ENCODE assay signal across 30 cellular contexts in genomic region chr2:101574622-101575021, GRCh38.
"Had no signal": no experiment of that assay in that cellular context is flagged by ENCODE, and none has a peak within 500 bp of the region (broad histone marks: within the 10 kb centered on the region; RNA-seq: fewer than 3 reads in every experiment).

No MANE protein-coding gene starts in this region.

- H3K36me3 Mint-ChIP-seq: activated naive CD8-positive, alpha-beta T cell; stimulated activated memory B cell treated with anti-CD40 and anti-IgM and Interleukin-4, amounts not matched to agents 10 μg/mL and 1 μg/mL and 100 μg/mL, for 72 hours had no signal

- H3K9me3 ChIP-seq: body of pancreas, esophagus squamous epithelium, heart right ventricle, left lung, psoas muscle, sigmoid colon, upper lobe of left lung, vagina had no signal

- H3K9ac ChIP-seq: parathyroid adenoma had no signal

- H3K9me3 Mint-ChIP-seq: activated CD8-positive, alpha-beta T cell treated with anti-CD3 and anti-CD28 coated beads for 36 hours; stimulated activated memory B cell treated with anti-CD40 and anti-IgM and Interleukin-4, amounts not matched to agents 10 μg/mL and 1 μg/mL and 100 μg/mL, for 72 hours; stimulated activated naive CD8-positive, alpha-beta T cell treated with anti-CD3 and anti-CD28 coated beads, Interleukin-15, amount 100 ng/mL, for 72 hours had no signal

- DNase-seq: activated CD4-positive, alpha-beta T cell treated with anti-CD3 and anti-CD28 coated beads for 48 hours; activated CD8-positive, alpha-beta T cell treated with anti-CD3 and anti-CD28 coated beads for 36 hours; activated T-cell treated with anti-CD3 and anti-CD28 coated beads, Interleukin-2, amount 50 U/mL, for 4 hours; aorta; body of pancreas; esophagus squamous epithelium; foreskin melanocyte; heart right ventricle; left lung; naive B cell; nephron progenitor cell; psoas muscle; sigmoid colon; small intestine; stimulated activated CD4-positive, alpha-beta T cell treated with anti-CD3 and anti-CD28 coated beads, Interleukin-4, amount 100 ng/mL, for 24 hours; stimulated activated CD8-positive, alpha-beta memory T cell treated with anti-CD3 and anti-CD28 coated beads, Interleukin-4, amount 100 ng/mL, for 48 hours; stimulated activated naive CD8-positive, alpha-beta T cell treated with anti-CD3 and anti-CD28 coated beads, Interleukin-15, amount 100 ng/mL, for 72 hours; substantia nigra; T-helper 1 cell; T-helper 9 cell; upper lobe of left lung had no signal

- H3K4me1 ChIP-seq: body of pancreas, esophagus squamous epithelium, left lung, parathyroid adenoma, psoas muscle had no signal

- H3K27me3 Mint-ChIP-seq: activated CD8-positive, alpha-beta T cell treated with anti-CD3 and anti-CD28 coated beads for 36 hours; activated naive CD8-positive, alpha-beta T cell; activated T-helper 17 cell treated with anti-CD3 and anti-CD28 coated beads, Interleukin-2, amount 50 U/mL, for 72 hours; stimulated activated memory B cell treated with anti-CD40 and anti-IgM and Interleukin-4, amounts not matched to agents 10 μg/mL and 1 μg/mL and 100 μg/mL, for 72 hours; stimulated activated naive CD8-positive, alpha-beta T cell treated with anti-CD3 and anti-CD28 coated beads, Interleukin-15, amount 100 ng/mL, for 72 hours had no signal

- H3K36me3 ChIP-seq: esophagus squamous epithelium, heart right ventricle, left lung, sigmoid colon, upper lobe of left lung, vagina had no signal

- H3K27ac Mint-ChIP-seq: activated CD8-positive, alpha-beta T cell treated with anti-CD3 and anti-CD28 coated beads for 36 hours; activated naive CD8-positive, alpha-beta T cell; activated T-helper 17 cell treated with anti-CD3 and anti-CD28 coated beads, Interleukin-2, amount 50 U/mL, for 72 hours; nephron progenitor cell; stimulated activated memory B cell treated with anti-CD40 and anti-IgM and Interleukin-4, amounts not matched to agents 10 μg/mL and 1 μg/mL and 100 μg/mL, for 72 hours had no signal

- H3K4me3 Mint-ChIP-seq: activated CD8-positive, alpha-beta T cell treated with anti-CD3 and anti-CD28 coated beads for 36 hours; activated naive CD8-positive, alpha-beta T cell; activated T-cell treated with anti-CD3 and anti-CD28 coated beads, Interleukin-2, amount 50 U/mL, for 4 hours; activated T-helper 17 cell treated with anti-CD3 and anti-CD28 coated beads, Interleukin-2, amount 50 U/mL, for 72 hours; naive B cell; nephron progenitor cell; stimulated activated memory B cell treated with anti-CD40 and anti-IgM and Interleukin-4, amounts not matched to agents 10 μg/mL and 1 μg/mL and 100 μg/mL, for 72 hours; stimulated activated naive CD8-positive, alpha-beta T cell treated with anti-CD3 and anti-CD28 coated beads, Interleukin-15, amount 100 ng/mL, for 72 hours had no signal

- ATAC-seq: activated CD8-positive, alpha-beta T cell treated with anti-CD3 and anti-CD28 coated beads for 36 hours; activated T-cell treated with anti-CD3 and anti-CD28 coated beads, Interleukin-2, amount 50 U/mL, for 4 hours; activated T-helper 17 cell treated with anti-CD3 and anti-CD28 coated beads, Interleukin-2, amount 50 U/mL, for 72 hours; body of pancreas; heart right ventricle; left lung; psoas muscle; stimulated activated memory B cell treated with anti-CD40 and anti-IgM and Interleukin-4, amounts not matched to agents 10 μg/mL and 1 μg/mL and 100 μg/mL, for 72 hours; stimulated activated naive CD8-positive, alpha-beta T cell treated with anti-CD3 and anti-CD28 coated beads, Interleukin-15, amount 100 ng/mL, for 72 hours had no signal

- H3K4me1 Mint-ChIP-seq: nephron progenitor cell; stimulated activated memory B cell treated with anti-CD40 and anti-IgM and Interleukin-4, amounts not matched to agents 10 μg/mL and 1 μg/mL and 100 μg/mL, for 72 hours had no signal

- H3K4me3 ChIP-seq: body of pancreas, coronary artery, esophagus squamous epithelium, heart right ventricle, left lung, lung, psoas muscle, sigmoid colon, upper lobe of left lung, vagina had no signal

- H3K27me3 ChIP-seq: body of pancreas, esophagus squamous epithelium, left lung, sigmoid colon, upper lobe of left lung, vagina had no signal

- H3K79me2 ChIP-seq: parathyroid adenoma had no signal

- H3K27ac ChIP-seq: body of pancreas, coronary artery, epithelial cell of prostate, esophagus squamous epithelium, heart right ventricle, left lung, parathyroid adenoma, psoas muscle, sigmoid colon, upper lobe of left lung, vagina, VCaP had no signal

- H2AFZ ChIP-seq: parathyroid adenoma had no signal
